ENCODE assay signal across 1 cellular context in genomic region chr20:17659801-17660200, GRCh38.
A peak's percentile ranks its signal among the peaks of the same experiment; 100 is the strongest.
TF ChIP-seq lines count a peak whose summit lies in the region.

No MANE protein-coding gene starts in this region.

TF ChIP-seq in HepG2, 621 proteins besides CTCF, POLR2A, EP300 and RAD21:
- no peak for TF ChIP-seq ZNF577 (CRISPR knock-in tag; IDR thresholded peaks at IDR 0.05; ENCODE audit: borderline replicate concordance, low read depth)
- 0 out of 2 replicates have a peak, but pooled peaks have one; percentile 14 for TF ChIP-seq MTA1 (CRISPR knock-in tag; IDR thresholded peaks at IDR 0.05; ENCODE audit: borderline replicate concordance)
- TF ChIP-seq ZFP90 (CRISPR knock-in tag; IDR thresholded peaks at IDR 0.05; ENCODE audit: borderline replicate concordance): peak; percentile 28; the same call in 1 of the 2 replicates
- TF ChIP-seq ZNF512 (CRISPR knock-in tag; IDR thresholded peaks at IDR 0.05): peak; percentile 88; the same call in 1 of the 2 replicates
- no peak for TF ChIP-seq PAWR (CRISPR knock-in tag; IDR thresholded peaks at IDR 0.05; ENCODE audit: borderline replicate concordance)
- TF ChIP-seq ZNF564 (CRISPR knock-in tag; IDR thresholded peaks at IDR 0.05): no peak
- 0 out of 2 replicates have a peak, but pooled peaks have one; percentile 22 for TF ChIP-seq ZNF777 (CRISPR knock-in tag; IDR thresholded peaks at IDR 0.05)
- TF ChIP-seq ZNF572 (CRISPR knock-in tag; IDR thresholded peaks at IDR 0.05): 0 out of 2 replicates have a peak, but pooled peaks have one; percentile 41
- TF ChIP-seq ZNF670 (CRISPR knock-in tag; IDR thresholded peaks at IDR 0.05; ENCODE audit: borderline replicate concordance): 0 out of 2 replicates have a peak, but pooled peaks have one; percentile 44
- 0 out of 2 replicates have a peak, but pooled peaks have one; percentile 21 for TF ChIP-seq HDAC1 (CRISPR knock-in tag; IDR thresholded peaks at IDR 0.05)
- no peak for TF ChIP-seq ZNF10 (CRISPR knock-in tag; IDR thresholded peaks at IDR 0.05; ENCODE audit: borderline replicate concordance, low read depth)
- TF ChIP-seq ZNF704 (CRISPR knock-in tag; IDR thresholded peaks at IDR 0.05; ENCODE audit: borderline replicate concordance): no peak
- TF ChIP-seq HIVEP1 (CRISPR knock-in tag; IDR thresholded peaks at IDR 0.05): peak; percentile 43; the same call in 1 of the 2 replicates
- TF ChIP-seq AGO2 (optimal IDR thresholded peaks at IDR 0.05; ENCODE audit: low read depth, low read length): peak; percentile 24
- TF ChIP-seq YY1 (IDR thresholded peaks at IDR 0.05; ENCODE audit: insufficient read depth, insufficient replicate concordance, low read depth, low read length): peak; percentile 39
- TF ChIP-seq ZNF883 (CRISPR knock-in tag; IDR thresholded peaks at IDR 0.05; ENCODE audit: not compliant biosample characterization): peak; percentile 24
